In genomic region chr7:96236198-96237039, GRCh38 we compare ENCODE assay signal across 1 cellular context.
TF ChIP-seq lines count a peak whose summit lies in the region.

No MANE protein-coding gene starts in this region.

TF ChIP-seq in K562, 482 proteins besides CTCF, POLR2A, EP300 and RAD21 (continued from another document):
- TF ChIP-seq IRF9 (tag; IDR thresholded peaks at IDR 0.05) (no peak), MCM5 (IDR thresholded peaks at IDR 0.05; ENCODE audit: low read depth) (no peak), TBL1XR1 (IDR thresholded peaks at IDR 0.05; ENCODE audit: low read length in 2 of 2) (peak in 1 of 2 experiments; percentile 78; a peak in 2 of 4 replicates), ZBTB2 (IDR thresholded peaks at IDR 0.05) (peak; percentile 80), TGIF2 (CRISPR knock-in tag; IDR thresholded peaks at IDR 0.05) (no peak), MBD1 (CRISPR knock-in tag; IDR thresholded peaks at IDR 0.05) (no peak), ASH1L (IDR thresholded peaks at IDR 0.05; ENCODE audit: borderline replicate concordance, low read depth, partially characterized antibody) (peak; percentile 41), MTA1 (IDR thresholded peaks at IDR 0.05; ENCODE audit: borderline replicate concordance) (peak; percentile 64; the same call in 1 of the 2 replicates), YY1 (IDR thresholded peaks at IDR 0.05; ENCODE audit: borderline replicate concordance in 1 of 3, control insufficient read depth in 1 of 3, extremely low read depth in 1 of 3, insufficient read depth in 3 of 3, insufficient read length in 1 of 3, insufficient replicate concordance in 2 of 3, low read depth in 1 of 3, low read length in 2 of 3) (peak in 1 of 3 experiments; percentile 12), DACH1 (IDR thresholded peaks at IDR 0.05; ENCODE audit: partially characterized antibody) (peak; percentile 99), MTF1 (CRISPR knock-in tag; IDR thresholded peaks at IDR 0.05; ENCODE audit: borderline replicate concordance) (no peak), ZBTB40 (IDR thresholded peaks at IDR 0.05) (peak; percentile 48; the same call in 1 of the 2 replicates), ZBTB40 (CRISPR knock-in tag; IDR thresholded peaks at IDR 0.05) (no peak), FOXA1 (IDR thresholded peaks at IDR 0.05; ENCODE audit: borderline replicate concordance) (0 out of 2 replicates have a peak, but pooled peaks have one; percentile 5), CREM (IDR thresholded peaks at IDR 0.05; ENCODE audit: low read depth) (peak; percentile 76), TFAM (CRISPR knock-in tag; conservative IDR thresholded peaks at IDR 0.05) (no peak), ZNF695 (CRISPR knock-in tag; IDR thresholded peaks at IDR 0.05) (no peak)
